Comparison of ENCODE assay signal across 1 cellular context in genomic region chr9:128552744-128553221, GRCh38.
TF ChIP-seq lines count a peak whose summit lies in the region.

No MANE protein-coding gene starts in this region.

TF ChIP-seq in HEK293, 187 proteins besides CTCF, POLR2A, EP300 and RAD21 (continued from another document and continues in another):
- TF ChIP-seq REST (tag by site-specific recombination; IDR thresholded peaks at IDR 0.05) = no peak
- no peak for TF ChIP-seq ZNF530 (tag by site-specific recombination; IDR thresholded peaks at IDR 0.05; ENCODE audit: low read depth)
- TF ChIP-seq PRDM1 (tag by site-specific recombination; IDR thresholded peaks at IDR 0.05) = no peak
- no peak for TF ChIP-seq ZNF501 (tag by site-specific recombination; IDR thresholded peaks at IDR 0.05)
- no peak for TF ChIP-seq MZF1 (tag by site-specific recombination; IDR thresholded peaks at IDR 0.05; ENCODE audit: borderline replicate concordance)
- TF ChIP-seq ZNF639 (tag by site-specific recombination; IDR thresholded peaks at IDR 0.05) = no peak
- no peak for TF ChIP-seq BCL11A (tag by site-specific recombination; IDR thresholded peaks at IDR 0.05; ENCODE audit: low read depth)
- peak; percentile 59 for TF ChIP-seq ZNF660 (tag by site-specific recombination; IDR thresholded peaks at IDR 0.05)
- TF ChIP-seq ZNF202 (tag by site-specific recombination; IDR thresholded peaks at IDR 0.05; ENCODE audit: borderline replicate concordance) = no peak
- TF ChIP-seq ZNF544 (tag by site-specific recombination; IDR thresholded peaks at IDR 0.05) = no peak
- no peak for TF ChIP-seq ZNF768 (tag by site-specific recombination; IDR thresholded peaks at IDR 0.05)
- TF ChIP-seq ZNF518A (tag by site-specific recombination; conservative IDR thresholded peaks at IDR 0.05; ENCODE audit: low read depth) = no peak
- no peak for TF ChIP-seq ZNF664 (tag by site-specific recombination; IDR thresholded peaks at IDR 0.05)
- no peak for TF ChIP-seq TRIM28 (IDR thresholded peaks at IDR 0.05; ENCODE audit: borderline replicate concordance, low read length)
- TF ChIP-seq ZNF416 (tag by site-specific recombination; IDR thresholded peaks at IDR 0.05) = no peak
- no peak for TF ChIP-seq ZNF76 (tag by site-specific recombination; IDR thresholded peaks at IDR 0.05; ENCODE audit: borderline replicate concordance, low read depth)
- TF ChIP-seq ZFP69B (tag by site-specific recombination; IDR thresholded peaks at IDR 0.05) = no peak
- peak; percentile 90 for TF ChIP-seq ZNF561 (tag by site-specific recombination; IDR thresholded peaks at IDR 0.05; ENCODE audit: borderline replicate concordance)
- TF ChIP-seq ZNF704 (tag by site-specific recombination; IDR thresholded peaks at IDR 0.05) = no peak
- no peak for TF ChIP-seq ZFP41 (tag by site-specific recombination; IDR thresholded peaks at IDR 0.05; ENCODE audit: borderline replicate concordance)
- no peak for TF ChIP-seq ZBTB11 (tag by site-specific recombination; conservative IDR thresholded peaks at IDR 0.05; ENCODE audit: low read depth)
- no peak for TF ChIP-seq ZNF692 (tag by site-specific recombination; IDR thresholded peaks at IDR 0.05)
- TF ChIP-seq ZNF707 (tag by site-specific recombination; IDR thresholded peaks at IDR 0.05) = no peak
- no peak for TF ChIP-seq ZNF670 (tag by site-specific recombination; IDR thresholded peaks at IDR 0.05; ENCODE audit: low read depth)
- no peak for TF ChIP-seq RBAK (tag by site-specific recombination; IDR thresholded peaks at IDR 0.05)
- TF ChIP-seq ZNF843 (tag by site-specific recombination; IDR thresholded peaks at IDR 0.05) = no peak
- no peak for TF ChIP-seq ZNF548 (tag by site-specific recombination; IDR thresholded peaks at IDR 0.05)
- TF ChIP-seq ZSCAN5A (tag by site-specific recombination; IDR thresholded peaks at IDR 0.05) = no peak
- no peak for TF ChIP-seq ZNF529 (tag by site-specific recombination; IDR thresholded peaks at IDR 0.05; ENCODE audit: insufficient replicate concordance)
- TF ChIP-seq ZNF391 (tag by site-specific recombination; IDR thresholded peaks at IDR 0.05; ENCODE audit: borderline replicate concordance, low read depth) = no peak
- no peak for TF ChIP-seq ZNF837 (tag by site-specific recombination; IDR thresholded peaks at IDR 0.05)
- no peak for TF ChIP-seq ZNF140 (tag by site-specific recombination; IDR thresholded peaks at IDR 0.05)
- TF ChIP-seq IKZF3 (tag by site-specific recombination; IDR thresholded peaks at IDR 0.05) = 0 out of 2 replicates have a peak, but pooled peaks have one; percentile 12
- TF ChIP-seq ZNF555 (tag by site-specific recombination; conservative IDR thresholded peaks at IDR 0.05) = no peak
- no peak for TF ChIP-seq ZNF585B (tag by site-specific recombination; IDR thresholded peaks at IDR 0.05)
- TF ChIP-seq ZNF155 (tag by site-specific recombination; IDR thresholded peaks at IDR 0.05) = no peak
- TF ChIP-seq KLF1 (tag by site-specific recombination; IDR thresholded peaks at IDR 0.05) = peak; percentile 71
- TF ChIP-seq ZFP37 (tag by site-specific recombination; IDR thresholded peaks at IDR 0.05) = no peak
- TF ChIP-seq KLF9 (tag by site-specific recombination; IDR thresholded peaks at IDR 0.05; ENCODE audit: low read depth) = peak; percentile 56
- no peak for TF ChIP-seq ZBTB10 (tag by site-specific recombination; IDR thresholded peaks at IDR 0.05)
